ENCODE assay signal across 8 cellular contexts in genomic region chr5:139392324-139392677, GRCh38. TPM values are rescaled to one million over a fixed set of nuclear protein-coding genes. Genes with fewer than 3 reads are reported as not detected.
DNase-seq lines count a peak whose midpoint lies in the region; ATAC-seq and TF ChIP-seq lines count a peak whose summit lies in the region.

No MANE protein-coding gene starts in this region.

- peaks cover 1% of the 10 kb centered on the region for H3K36me3 Mint-ChIP-seq in CD8-positive, alpha-beta T cell
- no peaks in the 10 kb centered on the region for H3K36me3 Mint-ChIP-seq in naive B cell

- DNase-seq in CD8-positive, alpha-beta T cell, result no peak
- no peak for DNase-seq in adipocyte (ENCODE audit: low read depth)
- no peak for DNase-seq in naive B cell
- DNase-seq in adrenal gland, result no peak
- DNase-seq in NOMO-1 treated with DMSO at 0.1 percent for 48 hours (lab: John Stamatoyannopoulos, UW; ENCODE audit: unreplicated experiment), result no peak
- DNase-seq in glomerular visceral epithelial cell (ENCODE audit: extremely low spot score), result no peak

- no peak for TF ChIP-seq POLR2A in adrenal gland (IDR thresholded peaks at IDR 0.05)

- H3K4me3 ChIP-seq in CD8-positive, alpha-beta T cell (ENCODE audit: low read depth, low read length), result peak overlapping the region; percentile 84
- peak overlapping the region; percentile 71 for H3K4me3 ChIP-seq in adipocyte (ENCODE audit: low read length)
- peak overlapping the region in 1 of 4 donors; percentile 69 for H3K4me3 ChIP-seq in adrenal gland

- H3K4me1 Mint-ChIP-seq in CD8-positive, alpha-beta T cell (ENCODE audit: low read depth), result peaks cover 43% of the 10 kb centered on the region
- H3K4me1 Mint-ChIP-seq in naive B cell, result peaks cover 41 to 67% (median 54%) of the 10 kb centered on the region in 3 donors

- POLR2A ChIA-PET in CD8-positive, alpha-beta T cell (lab: Charles Lee), result interaction anchor here (1.1 kb wide), 1 partner anchor 51 kb away, joined by 5 read pairs; the partner anchor contains the start of gene PAIP2

- H3K27ac Mint-ChIP-seq in CD8-positive, alpha-beta T cell, result peak overlapping the region; percentile 60
- H3K27ac Mint-ChIP-seq in naive B cell, result peak overlapping the region in 3 of 6 donors; percentile 90 to 94 (median 94)

- H3K36me3 ChIP-seq in CD8-positive, alpha-beta T cell (ENCODE audit: insufficient read depth, low read length), result no peaks in the 10 kb centered on the region
- H3K36me3 ChIP-seq in adipocyte (ENCODE audit: control insufficient read depth, insufficient read depth, low read length, severe bottlenecking) (no peaks in the 10 kb centered on the region), adrenal gland (replicated peaks in 1 of 2) (no peaks in the 10 kb centered on the region)

- intact Hi-C loops in CD8-positive, alpha-beta T cell (cut with DNase I, micrococcal nuclease), result loop anchor here (1.0 to 5.0 kb wide), 6 partner anchors 11 to 1360 kb away; partner anchors contain the start of genes FAM13B (in 1 of the 2) and MATR3 (in 1 of the 2)
- intact Hi-C loops in adrenal gland (cut with DNase I), result loop anchor here in 1 of 2 donors (5.0 kb wide), 1 partner anchor 45 kb away; no protein-coding TSS in a partner anchor

- no peak overlapping the region for H3K27ac ChIP-seq in CD8-positive, alpha-beta T cell (ENCODE audit: low read depth, low read length)
- H3K27ac ChIP-seq in adrenal gland, result no peak overlapping the region

- peak overlapping the region; percentile 90 for H3K4me3 Mint-ChIP-seq in CD8-positive, alpha-beta T cell
- peak overlapping the region; percentile 83 to 97 (median 96) for H3K4me3 Mint-ChIP-seq in naive B cell

- peak; percentile 19 for ATAC-seq in CD8-positive, alpha-beta T cell
- ATAC-seq in HG02840 (IDR thresholded peaks at IDR 0.05; ENCODE audit: low FRiP score, unreplicated experiment) (peak; percentile 4), naive B cell (ENCODE audit: low read depth in 2 of 2) (peak in 1 of 2 donors; percentile 21), GM21737 (IDR thresholded peaks at IDR 0.05; ENCODE audit: unreplicated experiment) (no peak)

- peaks cover 44% of the 10 kb centered on the region for H3K4me1 ChIP-seq in CD8-positive, alpha-beta T cell (ENCODE audit: insufficient read depth, low read length)
- peaks cover 10% of the 10 kb centered on the region for H3K4me1 ChIP-seq in adipocyte (ENCODE audit: control insufficient read depth, insufficient read depth, low read length)
- peaks cover 30 to 40% of the 10 kb centered on the region in 2 donors for H3K4me1 ChIP-seq in adrenal gland (replicated peaks in 1 of 2)

- H3K27me3 Mint-ChIP-seq in CD8-positive, alpha-beta T cell (ENCODE audit: low read depth), result no peaks in the 10 kb centered on the region
- no peaks in the 10 kb centered on the region for H3K27me3 Mint-ChIP-seq in naive B cell

- WGBS in adrenal gland, 4 donors, result 27 to 35% (median 29%) methylated on average over 4 to 36 of the region's 36 CpGs

- H3K9me3 Mint-ChIP-seq in CD8-positive, alpha-beta T cell, result no peaks in the 10 kb centered on the region
- H3K9me3 Mint-ChIP-seq in naive B cell, result no peaks in the 10 kb centered on the region

- H3K27me3 ChIP-seq in CD8-positive, alpha-beta T cell (ENCODE audit: insufficient read depth, low read length), result no peaks in the 10 kb centered on the region
- H3K27me3 ChIP-seq in adipocyte (replicated peaks; ENCODE audit: control insufficient read depth, insufficient read depth, low read length), result peaks cover 12% of the 10 kb centered on the region
- H3K27me3 ChIP-seq in adrenal gland, result no peaks in the 10 kb centered on the region

- TF ChIP-seq CTCF in CD8-positive, alpha-beta T cell (IDR thresholded peaks at IDR 0.05), result no peak
- no peak for TF ChIP-seq CTCF in adrenal gland (IDR thresholded peaks at IDR 0.05)

- H3K9me3 ChIP-seq in CD8-positive, alpha-beta T cell (ENCODE audit: low read length), result no peaks in the 10 kb centered on the region
- H3K9me3 ChIP-seq in adipocyte (ENCODE audit: control insufficient read depth, low read length) (no peaks in the 10 kb centered on the region), adrenal gland (replicated peaks in 1 of 3) (no peaks in the 10 kb centered on the region)

- no peak overlapping the region for H3K9ac ChIP-seq in adipocyte (ENCODE audit: low read length)

- CTCF ChIA-PET in CD8-positive, alpha-beta T cell (lab: Charles Lee), result no interaction called here

RNA-seq across cellular contexts. Expression of gene MZB1, which starts 2.6 kb away (rescaled TPM):
- 1 to 10 TPM; 1.5 to 2.1 TPM for total RNA-seq in CD8-positive, alpha-beta T cell
- polyA plus RNA-seq in naive B cell (ENCODE audit: low read depth in 6 of 6) (100 to 1,000 TPM in 1 of 6 donors, 10 to 100 TPM in 5; 49.7 to 105 (median 88.1) TPM), adrenal gland (1 to 10 TPM in 2 of 3 donors, under 1 TPM in 1; 0.57 to 7.7 (median 4.3) TPM)
- total RNA-seq in adrenal gland, result 1 to 10 TPM in 2 of 8 donors, under 1 TPM in 3, not detected in 3; 0.35 to 1.7 (median 0.95) TPM

RNA-seq across cellular contexts. Expression of gene PROB1, which starts 2.6 kb away (rescaled TPM):
- total RNA-seq in CD8-positive, alpha-beta T cell, result under 1 TPM; 0.39 to 0.41 TPM
- polyA plus RNA-seq in naive B cell (ENCODE audit: low read depth in 6 of 6) (1 to 10 TPM in 3 of 6 donors, under 1 TPM in 3; 0.67 to 2.5 (median 1.1) TPM), adrenal gland (1 to 10 TPM; 3.1 to 4.2 (median 4.0) TPM)
- 10 to 100 TPM in 4 of 8 donors, 1 to 10 TPM in 4; 6.7 to 24.4 (median 11.3) TPM for total RNA-seq in adrenal gland

RNA-seq across cellular contexts. Expression of gene SLC23A1, which starts 9.2 kb away (rescaled TPM):
- total RNA-seq in CD8-positive, alpha-beta T cell, result not detected
- polyA plus RNA-seq in naive B cell (ENCODE audit: low read depth in 6 of 6) (under 1 TPM in 3 of 6 donors, not detected in 3; 0.13 to 0.57 (median 0.49) TPM), adrenal gland (not detected)
- under 1 TPM in 3 of 8 donors, not detected in 5; 0.14 to 0.46 (median 0.14) TPM for total RNA-seq in adrenal gland

RNA-seq across cellular contexts. Expression of gene SPATA24, which starts 11.6 kb away (rescaled TPM):
- 1 to 10 TPM; 2.2 to 3.0 TPM for total RNA-seq in CD8-positive, alpha-beta T cell
- 10 to 100 TPM in 1 of 6 donors, 1 to 10 TPM in 5; 3.3 to 10.5 (median 5.5) TPM for polyA plus RNA-seq in naive B cell (ENCODE audit: low read depth in 6 of 6)
- 100 to 1,000 TPM in 1 of 8 donors, 10 to 100 TPM in 3, 1 to 10 TPM in 4; 4.6 to 124 (median 8.5) TPM for total RNA-seq in adrenal gland
- polyA plus RNA-seq in adrenal gland, result 10 to 100 TPM in 2 of 3 donors, 1 to 10 TPM in 1; 9.6 to 21.5 (median 11.7) TPM

RNA-seq across cellular contexts. Expression of gene DNAJC18, which starts 47.0 kb away (rescaled TPM):
- total RNA-seq in CD8-positive, alpha-beta T cell, result 10 to 100 TPM in 1 of 2 experiments, 1 to 10 TPM in 1; 8.0 to 10.2 TPM
- polyA plus RNA-seq in naive B cell (ENCODE audit: low read depth in 6 of 6) (10 to 100 TPM in 1 of 6 donors, 1 to 10 TPM in 4, not detected in 1; 4.3 to 10.0 (median 4.8) TPM), adrenal gland (1 to 10 TPM; 4.9 to 8.1 (median 5.9) TPM)
- 10 to 100 TPM in 4 of 8 donors, 1 to 10 TPM in 4; 6.5 to 16.2 (median 9.6) TPM for total RNA-seq in adrenal gland

Comparison
In these comparisons a context has a peak if more than half of its experiments do, and no peak if none do; other contexts are left out.
1. RNA of gene PROB1, which starts 2.6 kb away (total RNA-seq): 6.7 to 24.4 TPM in adrenal gland; 0.39 to 0.41 TPM in CD8-positive, alpha-beta T cell; every median in the first group is over 4 times any median in the second.